Comparison of ENCODE assay signal across 1 cellular context in the genomic region with DNA sequence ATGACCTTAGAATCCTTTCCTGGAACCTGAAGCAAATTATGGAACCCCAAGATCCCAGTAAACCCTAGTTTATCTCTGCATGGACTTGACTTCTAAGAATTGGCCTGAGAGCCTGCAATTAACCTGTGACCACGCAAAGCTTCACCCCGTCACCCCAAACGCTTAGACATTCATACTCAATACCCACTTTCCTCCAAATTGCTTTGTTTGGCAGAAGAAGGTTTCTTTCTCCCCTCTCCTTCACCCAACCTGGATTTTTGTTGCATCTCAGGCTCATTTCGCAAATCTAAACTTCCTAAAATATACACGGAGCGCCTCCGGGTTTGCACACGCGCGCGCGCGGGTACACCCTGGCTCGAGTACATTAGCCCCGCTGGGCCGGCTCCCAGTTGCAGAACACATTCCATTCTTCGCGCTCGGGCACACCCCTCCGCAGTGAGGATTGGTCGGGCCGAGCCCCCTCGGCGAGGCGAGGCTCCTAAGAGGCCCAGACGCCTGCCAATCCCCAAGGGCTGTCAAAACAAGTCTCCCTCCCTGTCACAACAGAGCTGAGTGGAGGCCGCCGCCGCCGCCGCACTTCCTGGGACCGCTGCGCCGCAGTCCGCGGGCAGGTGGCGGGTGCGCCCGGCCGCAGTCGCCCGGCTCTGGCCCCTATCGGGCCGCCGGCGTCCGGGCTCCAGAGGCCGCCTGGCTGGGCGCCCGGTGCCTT.
TF ChIP-seq lines count a peak whose summit lies in the region.

A gene (plus strand): TSS at position 545 of the 709 bp plus-strand sequence.

TF ChIP-seq in liver, 16 proteins besides CTCF, POLR2A, EP300 and RAD21 (continued from another document):
- TF ChIP-seq, protein P1, sequence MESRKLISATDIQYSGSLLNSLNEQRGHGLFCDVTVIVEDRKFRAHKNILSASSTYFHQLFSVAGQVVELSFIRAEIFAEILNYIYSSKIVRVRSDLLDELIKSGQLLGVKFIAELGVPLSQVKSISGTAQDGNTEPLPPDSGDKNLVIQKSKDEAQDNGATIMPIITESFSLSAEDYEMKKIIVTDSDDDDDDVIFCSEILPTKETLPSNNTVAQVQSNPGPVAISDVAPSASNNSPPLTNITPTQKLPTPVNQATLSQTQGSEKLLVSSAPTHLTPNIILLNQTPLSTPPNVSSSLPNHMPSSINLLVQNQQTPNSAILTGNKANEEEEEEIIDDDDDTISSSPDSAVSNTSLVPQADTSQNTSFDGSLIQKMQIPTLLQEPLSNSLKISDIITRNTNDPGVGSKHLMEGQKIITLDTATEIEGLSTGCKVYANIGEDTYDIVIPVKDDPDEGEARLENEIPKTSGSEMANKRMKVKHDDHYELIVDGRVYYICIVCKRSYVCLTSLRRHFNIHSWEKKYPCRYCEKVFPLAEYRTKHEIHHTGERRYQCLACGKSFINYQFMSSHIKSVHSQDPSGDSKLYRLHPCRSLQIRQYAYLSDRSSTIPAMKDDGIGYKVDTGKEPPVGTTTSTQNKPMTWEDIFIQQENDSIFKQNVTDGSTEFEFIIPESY (IDR thresholded peaks at IDR 0.05), result peak; percentile 80
- TF ChIP-seq TAF1 (conservative IDR thresholded peaks at IDR 0.05) (no peak), RXRA (IDR thresholded peaks at IDR 0.05) (peak in 1 of 2 donors; percentile 13)
- TF ChIP-seq, protein P2, sequence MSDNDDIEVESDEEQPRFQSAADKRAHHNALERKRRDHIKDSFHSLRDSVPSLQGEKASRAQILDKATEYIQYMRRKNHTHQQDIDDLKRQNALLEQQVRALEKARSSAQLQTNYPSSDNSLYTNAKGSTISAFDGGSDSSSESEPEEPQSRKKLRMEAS (IDR thresholded peaks at IDR 0.05), result peak; percentile 28
